8 cellular contexts compared by ENCODE assay signal in genomic region chr2:208025037-208025813, GRCh38. TPM values are rescaled to one million over a fixed set of nuclear protein-coding genes. Genes with fewer than 3 reads are reported as not detected.
DNase-seq lines count a peak whose midpoint lies in the region; ATAC-seq and TF ChIP-seq lines count a peak whose summit lies in the region.

Gene PLEKHM3, minus strand, starts transcription at chr2:208025527. Its CDS starts 23,888 bp downstream, at chr2:208001639.

- H3K27me3 ChIP-seq in WERI-Rb-1 (ENCODE audit: insufficient read depth, low read depth, severe bottlenecking), result no peaks in the 10 kb centered on the region
- no peaks in the 10 kb centered on the region for H3K27me3 ChIP-seq in mammary epithelial cell (ENCODE audit: insufficient read depth, low read length)
- H3K27me3 ChIP-seq in spleen (replicated peaks in 1 of 7), result no peaks in the 10 kb centered on the region

- intact Hi-C loops in mammary epithelial cell (cut with micrococcal nuclease) (loop anchor here (1.0 kb wide), 1 partner anchor 256 kb away; the partner anchor contains the start of gene FZD5), spleen (cut with DNase I; ENCODE audit: low total_unique reads) (no loop called here)

- TF ChIP-seq CTCF in WERI-Rb-1 (IDR thresholded peaks at IDR 0.05; ENCODE audit: low read depth, low read length) (no peak), mammary epithelial cell (conservative IDR thresholded peaks at IDR 0.05 in 1 of 2, IDR thresholded peaks at IDR 0.05 in 1 of 2; ENCODE audit: extremely low read depth in 1 of 2, insufficient read depth in 1 of 2, low read depth in 1 of 2, low read length in 2 of 2) (no peak), spleen (IDR thresholded peaks at IDR 0.05 in 8 of 11, conservative IDR thresholded peaks at IDR 0.05 in 3 of 11) (peak in 1 of 11 experiments; percentile 8)

- DNase-seq in NK-92 treated with Interleukin-12 subunit alpha and Interleukin-12 subunit beta, amount 100 ng/mL, for 24 hours (lab: John Stamatoyannopoulos, UW), result peak; percentile 80
- DNase-seq in NK-92 (lab: John Stamatoyannopoulos, UW; ENCODE audit: unreplicated experiment) (no peak), NCI-H2107 treated with DMSO at 0.1 percent for 48 hours (lab: John Stamatoyannopoulos, UW; ENCODE audit: unreplicated experiment) (peak; percentile 54), WERI-Rb-1 (peak; percentile 83), mammary epithelial cell (peak; percentile 81), immature natural killer cell (peak; percentile 75 to 80 (median 77)), spleen (peak; percentile 96)

- dilution Hi-C loops in mammary epithelial cell (cut with HindIII; ENCODE audit: low sequenced_read_pairs), result no loop called here

- BruUV-seq in mammary epithelial cell (replicated peaks; lab: Mats Ljungman, UMichigan), result TSS peak; percentile 44

- H3K36me3 ChIP-seq in WERI-Rb-1 (peaks cover 2% of the 10 kb centered on the region; the same call in 1 of the 2 replicates), mammary epithelial cell (ENCODE audit: insufficient read depth, low read length) (no peaks in the 10 kb centered on the region), spleen (peaks cover 0 to 7% (median 0%) of the 10 kb centered on the region in 6 donors)

- CTCF ChIA-PET in mammary epithelial cell (lab: Charles Lee; ENCODE audit: low non-redundant PET), result interaction anchor here (0.7 kb wide), 1 partner anchor 37 kb away, joined by 3 read pairs; no protein-coding TSS in a partner anchor

- peak within 1 kb of the TSS; percentile 89 for H3K4me2 ChIP-seq in mammary epithelial cell (ENCODE audit: insufficient read depth, low read depth, low read length)

- H3K9me3 ChIP-seq in WERI-Rb-1 (ENCODE audit: severe bottlenecking) (no peaks in the 10 kb centered on the region), mammary epithelial cell (replicated peaks; ENCODE audit: insufficient read depth, low read length) (no peaks in the 10 kb centered on the region), spleen (no peaks in the 10 kb centered on the region)

- H3K4me3 ChIP-seq in WERI-Rb-1 (ENCODE audit: low read depth, low read length) (peak within 1 kb of the TSS; percentile 95), mammary epithelial cell (replicated peaks in 1 of 3; ENCODE audit: insufficient read depth in 1 of 3, low read depth in 2 of 3, low read length in 3 of 3) (peak within 1 kb of the TSS; percentile 63 to 87 (median 84)), spleen (peak within 1 kb of the TSS; percentile 68 to 88 (median 82))

- H3K27me3 Mint-ChIP-seq in immature natural killer cell (ENCODE audit: low read depth in 3 of 3), result peaks cover 0 to 5% (median 3%) of the 10 kb centered on the region in 3 donors

- H3K27ac ChIP-seq in WERI-Rb-1 (peak within 1 kb of the TSS; percentile 76), mammary epithelial cell (ENCODE audit: insufficient read depth, low read depth, low read length) (peak within 1 kb of the TSS; percentile 71), spleen (peak within 1 kb of the TSS; percentile 71 to 93 (median 88))

- H3K9me3 Mint-ChIP-seq in immature natural killer cell, result no peaks in the 10 kb centered on the region

- H3K4me1 ChIP-seq in mammary epithelial cell (ENCODE audit: insufficient read depth, low read length) (peaks cover 7% of the 10 kb centered on the region), spleen (peaks cover 0 to 31% (median 23%) of the 10 kb centered on the region in 6 donors)

- peak within 1 kb of the TSS; percentile 84 for H3K9ac ChIP-seq in mammary epithelial cell (ENCODE audit: insufficient read depth, low read length)

- peaks cover 12% of the 10 kb centered on the region for H3K79me2 ChIP-seq in mammary epithelial cell (ENCODE audit: insufficient read depth, low read length)

- no peaks in the 10 kb centered on the region for H4K20me1 ChIP-seq in mammary epithelial cell (ENCODE audit: insufficient read depth, low read length)

- peak in 1 of 3 donors; percentile 38 for TF ChIP-seq POLR2A in spleen (IDR thresholded peaks at IDR 0.05)

- ATAC-seq in HG02943 (IDR thresholded peaks at IDR 0.05; ENCODE audit: low read depth, unreplicated experiment), result peak; percentile 94

- in situ Hi-C loops in mammary epithelial cell (cut with MboI; ENCODE audit: low sequenced_read_pairs in 2 of 2), result no loop called here

- peaks cover 18 to 37% of the 10 kb centered on the region in 2 donors for H3K4me1 Mint-ChIP-seq in immature natural killer cell

- peak within 1 kb of the TSS; percentile 91 to 99 (median 97) for H3K4me3 Mint-ChIP-seq in immature natural killer cell

- H3K36me3 Mint-ChIP-seq in immature natural killer cell, result no peaks in the 10 kb centered on the region

- WGBS in mammary epithelial cell (ENCODE audit: low coverage, missing lambda C conversion rate), result under 1% methylated on average over 18 of the region's 38 CpGs
- WGBS in spleen, 5 donors, result 1 to 4% (median 2%) methylated on average over 27 to 38 of the region's 38 CpGs

- H3K27ac Mint-ChIP-seq in immature natural killer cell, result peak within 1 kb of the TSS; percentile 82 to 93 (median 90)

- peak within 1 kb of the TSS; percentile 99 for H2AFZ ChIP-seq in mammary epithelial cell (ENCODE audit: low read depth, low read length)

RNA-seq across cellular contexts. Expression of gene PLEKHM3, which starts in this region (rescaled TPM):
- total RNA-seq in mammary epithelial cell (10 to 100 TPM in 1 of 2 donors, 1 to 10 TPM in 1; 6.4 to 15.0 TPM), spleen (10 to 100 TPM; 14.8 to 24.3 (median 18.9) TPM)
- polyA plus RNA-seq in mammary epithelial cell (2.1 TPM), immature natural killer cell (1 to 10 TPM; 2.8 to 6.5 (median 3.1) TPM), spleen (1 to 10 TPM; 2.4 to 2.6 (median 2.4) TPM)
- polyA minus RNA-seq in mammary epithelial cell, result 22.1 TPM
